Comparison of ENCODE assay signal across 18 cellular contexts in genomic region chr17:83103938-83104311, GRCh38. TPM values are rescaled to one million over a fixed set of nuclear protein-coding genes. Genes with fewer than 3 reads are reported as not detected.
DNase-seq lines count a peak whose midpoint lies in the region; ATAC-seq and TF ChIP-seq lines count a peak whose summit lies in the region.
"Had no signal": no experiment of that assay in that cellular context is flagged by ENCODE, and none has a peak within 500 bp of the region (broad histone marks: within the 10 kb centered on the region; RNA-seq: fewer than 3 reads in every experiment).

No MANE protein-coding gene starts in this region.

- intact Hi-C loops in Right ventricle myocardium inferior (cut with DNase I) (no loop called here), ascending aorta (cut with DNase I) (no loop called here)
- intact Hi-C loops in activated CD8-positive, alpha-beta T cell treated with anti-CD3 and anti-CD28 coated beads for 36 hours (cut with micrococcal nuclease) = no loop called here

- CTCF ChIA-PET in activated CD8-positive, alpha-beta T cell treated with anti-CD3 and anti-CD28 coated beads for 36 hours (lab: Charles Lee) = no interaction called here

- H3K27ac ChIP-seq in right atrium auricular region (peak overlapping the region; percentile 51 to 69), ascending aorta (peak overlapping the region; percentile 75 to 85)
- H3K27ac ChIP-seq: pancreas had no signal

- H3K27ac Mint-ChIP-seq in progenitor cell of endocrine pancreas = peak overlapping the region; percentile 45
- H3K27ac Mint-ChIP-seq in activated CD8-positive, alpha-beta T cell treated with anti-CD3 and anti-CD28 coated beads for 36 hours = no peak overlapping the region

- no peaks in the 10 kb centered on the region for H3K9me3 ChIP-seq in right atrium auricular region
- H3K9me3 ChIP-seq in ascending aorta = no peaks in the 10 kb centered on the region
- H3K9me3 ChIP-seq: heart right ventricle, pancreas had no signal

- no peak overlapping the region for H3K4me3 Mint-ChIP-seq in progenitor cell of endocrine pancreas (ENCODE audit: low read depth)
- no peak overlapping the region for H3K4me3 Mint-ChIP-seq in activated CD8-positive, alpha-beta T cell treated with anti-CD3 and anti-CD28 coated beads for 36 hours
- H3K4me3 Mint-ChIP-seq: central memory CD8-positive, alpha-beta T cell; immature natural killer cell had no signal

- peaks cover 3% of the 10 kb centered on the region for H3K9me3 Mint-ChIP-seq in progenitor cell of endocrine pancreas (ENCODE audit: low read depth)
- H3K9me3 Mint-ChIP-seq in activated CD8-positive, alpha-beta T cell treated with anti-CD3 and anti-CD28 coated beads for 36 hours = no peaks in the 10 kb centered on the region
- H3K9me3 Mint-ChIP-seq: central memory CD8-positive, alpha-beta T cell had no signal

- POLR2A ChIA-PET in activated CD8-positive, alpha-beta T cell treated with anti-CD3 and anti-CD28 coated beads for 36 hours (lab: Charles Lee) = no interaction called here

- H3K27me3 Mint-ChIP-seq in progenitor cell of endocrine pancreas = peaks cover 13% of the 10 kb centered on the region
- peaks cover 15% of the 10 kb centered on the region for H3K27me3 Mint-ChIP-seq in activated CD8-positive, alpha-beta T cell treated with anti-CD3 and anti-CD28 coated beads for 36 hours

- ATAC-seq in Right ventricle myocardium inferior (no peak), HG02885 (IDR thresholded peaks at IDR 0.05; ENCODE audit: poor library complexity, unreplicated experiment) (no peak), HG03196 (IDR thresholded peaks at IDR 0.05; ENCODE audit: unreplicated experiment) (no peak)
- ATAC-seq in activated CD8-positive, alpha-beta T cell treated with anti-CD3 and anti-CD28 coated beads for 36 hours = no peak
- ATAC-seq: pancreas had no signal

- H3K36me3 Mint-ChIP-seq in progenitor cell of endocrine pancreas (ENCODE audit: insufficient read depth) = peaks cover under 1% of the 10 kb centered on the region
- H3K36me3 Mint-ChIP-seq in activated CD8-positive, alpha-beta T cell treated with anti-CD3 and anti-CD28 coated beads for 36 hours (ENCODE audit: low read depth) = no peaks in the 10 kb centered on the region
- H3K36me3 Mint-ChIP-seq: CD8-positive, alpha-beta memory T cell; immature natural killer cell had no signal

- H3K4me1 Mint-ChIP-seq in progenitor cell of endocrine pancreas (ENCODE audit: low read depth) = peaks cover 14% of the 10 kb centered on the region
- peaks cover 7% of the 10 kb centered on the region for H3K4me1 Mint-ChIP-seq in activated CD8-positive, alpha-beta T cell treated with anti-CD3 and anti-CD28 coated beads for 36 hours (ENCODE audit: low read depth)

- H3K4me3 ChIP-seq in right atrium auricular region (no peak overlapping the region), ascending aorta (no peak overlapping the region)
- H3K4me3 ChIP-seq: pancreas had no signal

- H3K27me3 ChIP-seq in right atrium auricular region (no peaks in the 10 kb centered on the region), ascending aorta (no peaks in the 10 kb centered on the region)
- H3K27me3 ChIP-seq: pancreas had no signal

- TF ChIP-seq CTCF in right atrium auricular region (IDR thresholded peaks at IDR 0.05) (no peak), ascending aorta (IDR thresholded peaks at IDR 0.05) (no peak), progenitor cell of endocrine pancreas (IDR thresholded peaks at IDR 0.05; ENCODE audit: unreplicated experiment) (no peak)
- no peak for TF ChIP-seq CTCF in activated CD8-positive, alpha-beta T cell treated with anti-CD3 and anti-CD28 coated beads for 36 hours (IDR thresholded peaks at IDR 0.05)

- DNase-seq in right atrium auricular region (ENCODE audit: low spot score) = no peak
- DNase-seq in Right ventricle myocardium inferior (ENCODE audit: missing footprints) = no peak
- DNase-seq in ascending aorta (ENCODE audit: low spot score in 2 of 2) = no peak
- DNase-seq in progenitor cell of endocrine pancreas (ENCODE audit: low spot score, unreplicated experiment) = no peak
- DNase-seq in activated CD8-positive, alpha-beta T cell treated with anti-CD3 and anti-CD28 coated beads for 36 hours = no peak
- DNase-seq in cerebellar cortex (ENCODE audit: low spot score) = no peak
- DNase-seq: amniotic stem cell; CD8-positive, alpha-beta memory T cell; effector memory CD4-positive, alpha-beta T cell; KBM-7; NCI-H2081 treated with DMSO at 0.1 percent for 48 hours; SHP77 had no signal

- no peaks in the 10 kb centered on the region for H3K36me3 ChIP-seq in right atrium auricular region
- H3K36me3 ChIP-seq in ascending aorta = no peaks in the 10 kb centered on the region
- H3K36me3 ChIP-seq: heart right ventricle, pancreas had no signal

- H3K4me1 ChIP-seq in right atrium auricular region (peaks cover 0 to 46% of the 10 kb centered on the region in 2 donors), ascending aorta (peaks cover 25 to 56% of the 10 kb centered on the region in 2 donors)

RNA-seq across cellular contexts. Expression of gene METRNL, which starts 24.5 kb away (rescaled TPM):
- total RNA-seq in right atrium auricular region (100 to 1,000 TPM in 1 of 2 donors, 10 to 100 TPM in 1; 62.9 to 104 TPM), Right ventricle myocardium inferior (70.1 TPM), ascending aorta (257 TPM), progenitor cell of endocrine pancreas (54.6 and 56.2 TPM in 2 replicates)
- 10 to 100 TPM; 23.3 to 24.1 TPM for total RNA-seq in activated CD8-positive, alpha-beta T cell treated with anti-CD3 and anti-CD28 coated beads for 36 hours
